Comparison of ENCODE assay signal across 18 cellular contexts in genomic region chr12:105228966-105229365, GRCh38. TPM values are rescaled to one million over a fixed set of nuclear protein-coding genes. Genes with fewer than 3 reads are reported as not detected.
DNase-seq lines count a peak whose midpoint lies in the region; ATAC-seq and TF ChIP-seq lines count a peak whose summit lies in the region.
"Had no signal": no experiment of that assay in that cellular context is flagged by ENCODE, and none has a peak within 500 bp of the region (broad histone marks: within the 10 kb centered on the region; RNA-seq: fewer than 3 reads in every experiment).

No MANE protein-coding gene starts in this region.

- TF ChIP-seq POLR2A in testis (IDR thresholded peaks at IDR 0.05) = no peak

- H3K4me1 Mint-ChIP-seq in activated CD4-positive, alpha-beta T cell treated with anti-CD3 and anti-CD28 coated beads for 36 hours = peaks cover 80% of the 10 kb centered on the region
- H3K4me1 Mint-ChIP-seq in activated T-helper 2 cell treated with anti-CD3 and anti-CD28 coated beads, Interferon-gamma antibody, Interleukin-2, Interleukin-4, amounts not matched to agents 10 μg/mL and 5 μg/mL and 100 μg/mL, durations not matched to agents 14 hours and 24 hours and 36 hours (ENCODE audit: low read depth) = peaks cover 62% of the 10 kb centered on the region
- H3K4me1 Mint-ChIP-seq in endothelial cell (ENCODE audit: unreplicated experiment) = peaks cover 46% of the 10 kb centered on the region

- no peaks in the 10 kb centered on the region for H3K27me3 Mint-ChIP-seq in activated CD4-positive, alpha-beta T cell treated with anti-CD3 and anti-CD28 coated beads for 36 hours
- H3K27me3 Mint-ChIP-seq in activated T-helper 2 cell treated with anti-CD3 and anti-CD28 coated beads, Interferon-gamma antibody, Interleukin-2, Interleukin-4, amounts not matched to agents 10 μg/mL and 5 μg/mL and 100 μg/mL, durations not matched to agents 14 hours and 24 hours and 36 hours (ENCODE audit: low read depth) = no peaks in the 10 kb centered on the region
- H3K27me3 Mint-ChIP-seq in endothelial cell (ENCODE audit: unreplicated experiment) = peaks cover 2% of the 10 kb centered on the region
- H3K27me3 Mint-ChIP-seq: stimulated activated naive B cell treated with anti-CD40 and anti-IgM and Interleukin-4, amounts not matched to agents 10 μg/mL and 1 μg/mL and 100 μg/mL, for 72 hours had no signal

- peaks cover 73% of the 10 kb centered on the region for H3K4me1 ChIP-seq in testis

- H3K27ac ChIP-seq in layer of hippocampus (ENCODE audit: low read depth, low read length) (peak overlapping the region; percentile 22), testis (peak overlapping the region; percentile 55 to 61)
- H3K27ac ChIP-seq: A549, RWPE1 had no signal

- POLR2A ChIA-PET in activated CD4-positive, alpha-beta T cell treated with anti-CD3 and anti-CD28 coated beads for 36 hours (lab: Charles Lee) = no interaction called here

- H3K9me3 Mint-ChIP-seq in activated CD4-positive, alpha-beta T cell treated with anti-CD3 and anti-CD28 coated beads for 36 hours (ENCODE audit: low read depth) = no peaks in the 10 kb centered on the region
- no peaks in the 10 kb centered on the region for H3K9me3 Mint-ChIP-seq in activated T-helper 2 cell treated with anti-CD3 and anti-CD28 coated beads, Interferon-gamma antibody, Interleukin-2, Interleukin-4, amounts not matched to agents 10 μg/mL and 5 μg/mL and 100 μg/mL, durations not matched to agents 14 hours and 24 hours and 36 hours
- H3K9me3 Mint-ChIP-seq in endothelial cell (ENCODE audit: unreplicated experiment) = no peaks in the 10 kb centered on the region
- H3K9me3 Mint-ChIP-seq: CD8-positive, alpha-beta T cell; stimulated activated naive B cell treated with anti-CD40 and anti-IgM and Interleukin-4, amounts not matched to agents 10 μg/mL and 1 μg/mL and 100 μg/mL, for 72 hours had no signal

- 55 to 79% methylated on average over 8 of the region's 8 CpGs for WGBS in testis, 2 donors

- intact Hi-C loops in activated CD4-positive, alpha-beta T cell treated with anti-CD3 and anti-CD28 coated beads for 36 hours (cut with DNase I, micrococcal nuclease) = loop anchor here (1.0 to 5.0 kb wide), 4 partner anchors 7 to 298 kb away; partner anchors contain the start of genes APPL2 (in 1 of the 2) and C12orf75 (in 1 of the 2)
- intact Hi-C loops in activated T-helper 2 cell treated with anti-CD3 and anti-CD28 coated beads, Interferon-gamma antibody, Interleukin-2, Interleukin-4, amounts not matched to agents 10 μg/mL and 5 μg/mL and 100 μg/mL, durations not matched to agents 14 hours and 24 hours and 36 hours (cut with micrococcal nuclease) = loop anchor here (2.0 to 5.0 kb wide), 5 partner anchors 48 to 942 kb away; no protein-coding TSS in a partner anchor
- intact Hi-C loops in testis (cut with DNase I; ENCODE audit: low total_unique reads) = no loop called here

- H3K27ac Mint-ChIP-seq in activated CD4-positive, alpha-beta T cell treated with anti-CD3 and anti-CD28 coated beads for 36 hours = peak overlapping the region; percentile 37
- peak overlapping the region; percentile 79 for H3K27ac Mint-ChIP-seq in activated T-helper 2 cell treated with anti-CD3 and anti-CD28 coated beads, Interferon-gamma antibody, Interleukin-2, Interleukin-4, amounts not matched to agents 10 μg/mL and 5 μg/mL and 100 μg/mL, durations not matched to agents 14 hours and 24 hours and 36 hours
- no peak overlapping the region for H3K27ac Mint-ChIP-seq in endothelial cell (ENCODE audit: unreplicated experiment)
- H3K27ac Mint-ChIP-seq: stimulated activated naive B cell treated with anti-CD40 and anti-IgM and Interleukin-4, amounts not matched to agents 10 μg/mL and 1 μg/mL and 100 μg/mL, for 72 hours had no signal

- H3K4me3 Mint-ChIP-seq in activated CD4-positive, alpha-beta T cell treated with anti-CD3 and anti-CD28 coated beads for 36 hours = no peak overlapping the region
- no peak overlapping the region for H3K4me3 Mint-ChIP-seq in activated T-helper 2 cell treated with anti-CD3 and anti-CD28 coated beads, Interferon-gamma antibody, Interleukin-2, Interleukin-4, amounts not matched to agents 10 μg/mL and 5 μg/mL and 100 μg/mL, durations not matched to agents 14 hours and 24 hours and 36 hours (ENCODE audit: low read depth)
- no peak overlapping the region for H3K4me3 Mint-ChIP-seq in endothelial cell (ENCODE audit: unreplicated experiment)
- H3K4me3 Mint-ChIP-seq: CD8-positive, alpha-beta T cell; stimulated activated naive B cell treated with anti-CD40 and anti-IgM and Interleukin-4, amounts not matched to agents 10 μg/mL and 1 μg/mL and 100 μg/mL, for 72 hours had no signal

- H3K27me3 ChIP-seq in layer of hippocampus (ENCODE audit: control insufficient read depth, insufficient read depth, low read length) (no peaks in the 10 kb centered on the region), testis (no peaks in the 10 kb centered on the region)
- H3K27me3 ChIP-seq: sigmoid colon had no signal

- CTCF ChIA-PET in activated CD4-positive, alpha-beta T cell treated with anti-CD3 and anti-CD28 coated beads for 36 hours (lab: Charles Lee) = no interaction called here

- H3K4me3 ChIP-seq in testis = no peak overlapping the region
- H3K4me3 ChIP-seq: A549, HAP-1, sigmoid colon had no signal

- H3K36me3 Mint-ChIP-seq in activated CD4-positive, alpha-beta T cell treated with anti-CD3 and anti-CD28 coated beads for 36 hours (ENCODE audit: low read depth) = peaks cover 16% of the 10 kb centered on the region
- H3K36me3 Mint-ChIP-seq in activated T-helper 2 cell treated with anti-CD3 and anti-CD28 coated beads, Interferon-gamma antibody, Interleukin-2, Interleukin-4, amounts not matched to agents 10 μg/mL and 5 μg/mL and 100 μg/mL, durations not matched to agents 14 hours and 24 hours and 36 hours (ENCODE audit: low read depth) = peaks cover 61% of the 10 kb centered on the region
- peaks cover 25% of the 10 kb centered on the region for H3K36me3 Mint-ChIP-seq in endothelial cell (ENCODE audit: low read depth, unreplicated experiment)

- TF ChIP-seq CTCF in testis (IDR thresholded peaks at IDR 0.05) (no peak), endothelial cell (IDR thresholded peaks at IDR 0.05; ENCODE audit: unreplicated experiment) (no peak)

- no peak for ATAC-seq in activated CD4-positive, alpha-beta T cell treated with anti-CD3 and anti-CD28 coated beads for 36 hours
- ATAC-seq: A549; CD8-positive, alpha-beta T cell had no signal

- DNase-seq in activated CD4-positive, alpha-beta T cell treated with anti-CD3 and anti-CD28 coated beads for 36 hours = no peak
- no peak for DNase-seq in activated CD4-positive, alpha-beta T cell treated with anti-CD3 and anti-CD28 coated beads, Interleukin-2, amount 50 U/mL, for 1 hour
- no peak for DNase-seq in activated T-helper 2 cell treated with anti-CD3 and anti-CD28 coated beads, Interferon-gamma antibody, Interleukin-2, Interleukin-4, amounts not matched to agents 10 μg/mL and 5 μg/mL and 100 μg/mL, durations not matched to agents 14 hours and 24 hours and 36 hours (ENCODE audit: low spot score)
- DNase-seq in testis = no peak
- DNase-seq in NCI-H128 (lab: John Stamatoyannopoulos, UW; ENCODE audit: unreplicated experiment) = no peak
- no peak for DNase-seq in stimulated activated CD4-positive, alpha-beta T cell treated with anti-CD3 and anti-CD28 coated beads, Interleukin-2, amount 100 ng/mL, for 24 hours
- DNase-seq in endothelial cell (ENCODE audit: low spot score) = no peak
- DNase-seq: activated gamma-delta T cell treated with Interleukin-2 at 50 U/mL for 16 hours; CD8-positive, alpha-beta T cell; midbrain; NCI-H774; sigmoid colon; stimulated activated naive B cell treated with anti-CD40 and anti-IgM and Interleukin-4, amounts not matched to agents 10 μg/mL and 1 μg/mL and 100 μg/mL, for 72 hours; T1000 had no signal

- H3K9me3 ChIP-seq in testis = no peaks in the 10 kb centered on the region
- H3K9me3 ChIP-seq: A549, HAP-1, sigmoid colon had no signal

- H3K36me3 ChIP-seq in testis (ENCODE audit: low read depth, missing control alignments) = no peaks in the 10 kb centered on the region

RNA-seq across cellular contexts. Expression of gene APPL2, which starts 7.0 kb away (rescaled TPM):
- total RNA-seq in activated CD4-positive, alpha-beta T cell treated with anti-CD3 and anti-CD28 coated beads for 36 hours = 10 to 100 TPM; 13.9 to 17.2 TPM
- total RNA-seq in activated T-helper 2 cell treated with anti-CD3 and anti-CD28 coated beads, Interferon-gamma antibody, Interleukin-2, Interleukin-4, amounts not matched to agents 10 μg/mL and 5 μg/mL and 100 μg/mL, durations not matched to agents 14 hours and 24 hours and 36 hours = 28.8 and 30.4 TPM in 2 replicates
- 100 to 1,000 TPM; 129 to 140 TPM for total RNA-seq in testis
- polyA plus RNA-seq in testis (ENCODE audit: insufficient read depth, low read depth, low replicate concordance) = 70.9 TPM
- 44.7 TPM for total RNA-seq in endothelial cell (ENCODE audit: unreplicated experiment)
